Comparison of ENCODE assay signal across 8 cellular contexts in genomic region chr10:26621889-26622681, GRCh38.
DNase-seq lines count a peak whose midpoint lies in the region; ATAC-seq and TF ChIP-seq lines count a peak whose summit lies in the region.

No MANE protein-coding gene starts in this region.

- H3K79me2 ChIP-seq in parathyroid adenoma = no peaks in the 10 kb centered on the region

- H3K9me3 ChIP-seq in HUES6 (ENCODE audit: control insufficient read depth, insufficient read depth, low read depth, low read length) (no peaks in the 10 kb centered on the region), parathyroid adenoma (ENCODE audit: control insufficient read depth, low read length) (no peaks in the 10 kb centered on the region)

- H3K27me3 ChIP-seq in HUES6 (ENCODE audit: control insufficient read depth, insufficient read depth, low read length) = peaks cover 24% of the 10 kb centered on the region
- H3K27me3 ChIP-seq in parathyroid adenoma (ENCODE audit: control insufficient read depth, insufficient read depth, low read length) = no peaks in the 10 kb centered on the region

- H3K4me3 ChIP-seq in HUES6 (ENCODE audit: low read depth, low read length) (peak overlapping the region; percentile 66), parathyroid adenoma (ENCODE audit: low read depth, low read length) (peak overlapping the region; percentile 41)

- H3K36me3 ChIP-seq in HUES6 (ENCODE audit: control insufficient read depth, insufficient read depth, low read length) (no peaks in the 10 kb centered on the region), parathyroid adenoma (ENCODE audit: control insufficient read depth, insufficient read depth, low read length) (no peaks in the 10 kb centered on the region)

- ATAC-seq in GM18868 (IDR thresholded peaks at IDR 0.05; ENCODE audit: unreplicated experiment) (peak; percentile 70), GM21825 (IDR thresholded peaks at IDR 0.05; ENCODE audit: unreplicated experiment) (no peak)

- H2AFZ ChIP-seq in parathyroid adenoma = peak overlapping the region; percentile 60

- H3K27ac ChIP-seq in HUES6 (ENCODE audit: low read depth, low read length) = no peak overlapping the region
- H3K27ac ChIP-seq in parathyroid adenoma = no peak overlapping the region

- H3K4me2 ChIP-seq in parathyroid adenoma (ENCODE audit: low read length) = peak overlapping the region; percentile 52

- H3K9ac ChIP-seq in HUES6 (ENCODE audit: low read length) = peak overlapping the region; percentile 53
- no peak overlapping the region for H3K9ac ChIP-seq in parathyroid adenoma

- no peak for TF ChIP-seq CTCF in parathyroid adenoma (IDR thresholded peaks at IDR 0.05)

- DNase-seq in activated CD8-positive, alpha-beta memory T cell treated with anti-CD3 and anti-CD28 coated beads, Interleukin-2, amount 50 U/mL, for 4 hours = peak; percentile 21
- peak; percentile 66 for DNase-seq in germinal center (ENCODE audit: low spot score)
- DNase-seq in NCI-H1105 treated with DMSO at 0.1 percent for 48 hours (lab: John Stamatoyannopoulos, UW) = no peak
- no peak for DNase-seq in effector CD8-positive, alpha-beta T cell (lab: John Stamatoyannopoulos, UW)

- H3K4me1 ChIP-seq in HUES6 (ENCODE audit: control insufficient read depth, insufficient read depth, low read length) (no peaks in the 10 kb centered on the region), parathyroid adenoma (no peaks in the 10 kb centered on the region)

Comparison
In these comparisons a context has a peak if more than half of its experiments do, and no peak if none do; other contexts are left out.
1. DNase-seq: peak in activated CD8-positive, alpha-beta memory T cell treated with anti-CD3 and anti-CD28 coated beads, Interleukin-2, amount 50 U/mL, for 4 hours (single experiment) and germinal center (single experiment); none in NCI-H1105 treated with DMSO at 0.1 percent for 48 hours (single experiment) and effector CD8-positive, alpha-beta T cell (single experiment).